1 cellular context compared by ENCODE assay signal in the genomic region with DNA sequence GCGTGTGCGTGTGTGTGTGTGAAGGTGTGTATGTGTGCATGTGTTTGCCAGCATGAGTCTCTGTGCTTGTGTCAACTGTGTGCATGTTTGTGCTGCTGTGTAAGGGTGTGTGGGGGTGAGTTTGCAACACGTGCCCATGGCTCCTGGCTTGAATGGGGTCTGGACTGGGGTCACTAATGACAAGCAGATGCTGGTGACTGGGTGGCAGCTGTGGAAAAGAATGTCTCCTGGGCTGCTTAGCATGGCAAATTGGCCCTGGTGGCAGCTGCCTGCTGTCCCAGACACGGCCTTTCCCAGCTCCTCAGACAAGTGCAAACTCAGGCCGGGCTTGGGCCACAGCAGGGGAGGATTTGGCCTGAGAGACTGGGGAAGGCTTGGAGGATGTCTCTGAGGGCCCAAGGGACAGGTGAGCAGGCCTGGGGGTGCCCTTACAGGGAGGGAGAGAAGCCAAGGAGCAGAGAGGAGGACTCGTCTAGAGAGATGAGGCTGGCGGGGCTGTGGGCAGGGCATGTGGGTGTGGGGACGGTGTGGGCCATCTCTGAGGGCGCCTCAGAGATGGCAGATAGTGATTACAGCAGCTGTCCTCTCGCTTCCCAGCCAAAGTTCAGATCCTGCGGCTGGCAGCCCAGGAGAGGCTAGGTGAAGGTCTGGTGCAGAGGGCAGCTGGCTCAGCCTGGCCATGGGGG.
TF ChIP-seq lines count a peak whose summit lies in the region.

No MANE protein-coding gene starts in this region.

TF ChIP-seq in K562, 482 proteins besides CTCF, POLR2A, EP300 and RAD21 (continued from another document):
- TF ChIP-seq, protein P1, sequence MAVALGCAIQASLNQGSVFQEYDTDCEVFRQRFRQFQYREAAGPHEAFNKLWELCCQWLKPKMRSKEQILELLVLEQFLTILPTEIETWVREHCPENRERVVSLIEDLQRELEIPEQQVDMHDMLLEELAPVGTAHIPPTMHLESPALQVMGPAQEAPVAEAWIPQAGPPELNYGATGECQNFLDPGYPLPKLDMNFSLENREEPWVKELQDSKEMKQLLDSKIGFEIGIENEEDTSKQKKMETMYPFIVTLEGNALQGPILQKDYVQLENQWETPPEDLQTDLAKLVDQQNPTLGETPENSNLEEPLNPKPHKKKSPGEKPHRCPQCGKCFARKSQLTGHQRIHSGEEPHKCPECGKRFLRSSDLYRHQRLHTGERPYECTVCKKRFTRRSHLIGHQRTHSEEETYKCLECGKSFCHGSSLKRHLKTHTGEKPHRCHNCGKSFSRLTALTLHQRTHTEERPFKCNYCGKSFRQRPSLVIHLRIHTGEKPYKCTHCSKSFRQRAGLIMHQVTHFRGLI (CRISPR knock-in tag; IDR thresholded peaks at IDR 0.05) = no peak
- no peak for TF ChIP-seq PHF20 (IDR thresholded peaks at IDR 0.05; ENCODE audit: partially characterized antibody)
- TF ChIP-seq, protein P2, sequence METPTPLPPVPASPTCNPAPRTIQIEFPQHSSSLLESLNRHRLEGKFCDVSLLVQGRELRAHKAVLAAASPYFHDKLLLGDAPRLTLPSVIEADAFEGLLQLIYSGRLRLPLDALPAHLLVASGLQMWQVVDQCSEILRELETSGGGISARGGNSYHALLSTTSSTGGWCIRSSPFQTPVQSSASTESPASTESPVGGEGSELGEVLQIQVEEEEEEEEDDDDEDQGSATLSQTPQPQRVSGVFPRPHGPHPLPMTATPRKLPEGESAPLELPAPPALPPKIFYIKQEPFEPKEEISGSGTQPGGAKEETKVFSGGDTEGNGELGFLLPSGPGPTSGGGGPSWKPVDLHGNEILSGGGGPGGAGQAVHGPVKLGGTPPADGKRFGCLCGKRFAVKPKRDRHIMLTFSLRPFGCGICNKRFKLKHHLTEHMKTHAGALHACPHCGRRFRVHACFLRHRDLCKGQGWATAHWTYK (CRISPR knock-in tag; IDR thresholded peaks at IDR 0.05) = 0 out of 2 replicates have a peak, but pooled peaks have one; percentile 24
- TF ChIP-seq, protein P3, sequence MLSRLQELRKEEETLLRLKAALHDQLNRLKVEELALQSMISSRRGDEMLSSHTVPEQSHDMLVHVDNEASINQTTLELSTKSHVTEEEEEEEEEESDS (CRISPR knock-in tag; IDR thresholded peaks at IDR 0.05) = no peak
- TF ChIP-seq ZNF778 (CRISPR knock-in tag; IDR thresholded peaks at IDR 0.05) = no peak
- TF ChIP-seq ATF7 (IDR thresholded peaks at IDR 0.05) = no peak
- no peak for TF ChIP-seq NFIX (CRISPR knock-in tag; IDR thresholded peaks at IDR 0.05; ENCODE audit: low read depth)
- TF ChIP-seq KLF1 (tag; IDR thresholded peaks at IDR 0.05) = no peak
- TF ChIP-seq ZNF583 (CRISPR knock-in tag; IDR thresholded peaks at IDR 0.05) = peak; percentile 74; the same call in 1 of the 2 replicates
- 0 out of 2 replicates have a peak, but pooled peaks have one; percentile 9 for TF ChIP-seq ZNF263 (CRISPR knock-in tag; IDR thresholded peaks at IDR 0.05; ENCODE audit: borderline replicate concordance)
- no peak for TF ChIP-seq SMAD2 (IDR thresholded peaks at IDR 0.05; ENCODE audit: low read depth, low read length)
- TF ChIP-seq ZNF79 (CRISPR knock-in tag; IDR thresholded peaks at IDR 0.05; ENCODE audit: low read depth) = no peak
- TF ChIP-seq, protein P4, sequence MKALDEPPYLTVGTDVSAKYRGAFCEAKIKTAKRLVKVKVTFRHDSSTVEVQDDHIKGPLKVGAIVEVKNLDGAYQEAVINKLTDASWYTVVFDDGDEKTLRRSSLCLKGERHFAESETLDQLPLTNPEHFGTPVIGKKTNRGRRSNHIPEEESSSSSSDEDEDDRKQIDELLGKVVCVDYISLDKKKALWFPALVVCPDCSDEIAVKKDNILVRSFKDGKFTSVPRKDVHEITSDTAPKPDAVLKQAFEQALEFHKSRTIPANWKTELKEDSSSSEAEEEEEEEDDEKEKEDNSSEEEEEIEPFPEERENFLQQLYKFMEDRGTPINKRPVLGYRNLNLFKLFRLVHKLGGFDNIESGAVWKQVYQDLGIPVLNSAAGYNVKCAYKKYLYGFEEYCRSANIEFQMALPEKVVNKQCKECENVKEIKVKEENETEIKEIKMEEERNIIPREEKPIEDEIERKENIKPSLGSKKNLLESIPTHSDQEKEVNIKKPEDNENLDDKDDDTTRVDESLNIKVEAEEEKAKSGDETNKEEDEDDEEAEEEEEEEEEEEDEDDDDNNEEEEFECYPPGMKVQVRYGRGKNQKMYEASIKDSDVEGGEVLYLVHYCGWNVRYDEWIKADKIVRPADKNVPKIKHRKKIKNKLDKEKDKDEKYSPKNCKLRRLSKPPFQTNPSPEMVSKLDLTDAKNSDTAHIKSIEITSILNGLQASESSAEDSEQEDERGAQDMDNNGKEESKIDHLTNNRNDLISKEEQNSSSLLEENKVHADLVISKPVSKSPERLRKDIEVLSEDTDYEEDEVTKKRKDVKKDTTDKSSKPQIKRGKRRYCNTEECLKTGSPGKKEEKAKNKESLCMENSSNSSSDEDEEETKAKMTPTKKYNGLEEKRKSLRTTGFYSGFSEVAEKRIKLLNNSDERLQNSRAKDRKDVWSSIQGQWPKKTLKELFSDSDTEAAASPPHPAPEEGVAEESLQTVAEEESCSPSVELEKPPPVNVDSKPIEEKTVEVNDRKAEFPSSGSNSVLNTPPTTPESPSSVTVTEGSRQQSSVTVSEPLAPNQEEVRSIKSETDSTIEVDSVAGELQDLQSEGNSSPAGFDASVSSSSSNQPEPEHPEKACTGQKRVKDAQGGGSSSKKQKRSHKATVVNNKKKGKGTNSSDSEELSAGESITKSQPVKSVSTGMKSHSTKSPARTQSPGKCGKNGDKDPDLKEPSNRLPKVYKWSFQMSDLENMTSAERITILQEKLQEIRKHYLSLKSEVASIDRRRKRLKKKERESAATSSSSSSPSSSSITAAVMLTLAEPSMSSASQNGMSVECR (CRISPR knock-in tag; IDR thresholded peaks at IDR 0.05) = no peak
- no peak for TF ChIP-seq HLTF (IDR thresholded peaks at IDR 0.05)
- TF ChIP-seq, protein P5, sequence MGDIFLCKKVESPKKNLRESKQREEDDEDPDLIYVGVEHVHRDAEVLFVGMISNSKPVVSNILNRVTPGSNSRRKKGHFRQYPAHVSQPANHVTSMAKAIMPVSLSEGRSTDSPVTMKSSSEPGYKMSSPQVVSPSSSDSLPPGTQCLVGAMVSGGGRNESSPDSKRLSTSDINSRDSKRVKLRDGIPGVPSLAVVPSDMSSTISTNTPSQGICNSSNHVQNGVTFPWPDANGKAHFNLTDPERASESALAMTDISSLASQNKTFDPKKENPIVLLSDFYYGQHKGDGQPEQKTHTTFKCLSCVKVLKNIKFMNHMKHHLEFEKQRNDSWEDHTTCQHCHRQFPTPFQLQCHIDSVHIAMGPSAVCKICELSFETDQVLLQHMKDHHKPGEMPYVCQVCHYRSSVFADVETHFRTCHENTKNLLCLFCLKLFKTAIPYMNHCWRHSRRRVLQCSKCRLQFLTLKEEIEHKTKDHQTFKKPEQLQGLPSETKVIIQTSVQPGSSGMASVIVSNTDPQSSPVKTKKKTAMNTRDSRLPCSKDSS (IDR thresholded peaks at IDR 0.05; ENCODE audit: low read depth, partially characterized antibody) = no peak
- no peak for TF ChIP-seq SMARCE1 (IDR thresholded peaks at IDR 0.05)
- TF ChIP-seq, protein P6, sequence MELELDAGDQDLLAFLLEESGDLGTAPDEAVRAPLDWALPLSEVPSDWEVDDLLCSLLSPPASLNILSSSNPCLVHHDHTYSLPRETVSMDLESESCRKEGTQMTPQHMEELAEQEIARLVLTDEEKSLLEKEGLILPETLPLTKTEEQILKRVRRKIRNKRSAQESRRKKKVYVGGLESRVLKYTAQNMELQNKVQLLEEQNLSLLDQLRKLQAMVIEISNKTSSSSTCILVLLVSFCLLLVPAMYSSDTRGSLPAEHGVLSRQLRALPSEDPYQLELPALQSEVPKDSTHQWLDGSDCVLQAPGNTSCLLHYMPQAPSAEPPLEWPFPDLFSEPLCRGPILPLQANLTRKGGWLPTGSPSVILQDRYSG (tag; conservative IDR thresholded peaks at IDR 0.05; ENCODE audit: low read depth) = no peak
- no peak for TF ChIP-seq WHSC1 (IDR thresholded peaks at IDR 0.05; ENCODE audit: low read length)
- TF ChIP-seq ETV6 (IDR thresholded peaks at IDR 0.05; ENCODE audit: borderline replicate concordance in 1 of 2, low read depth in 2 of 2, low read length in 1 of 2) = no peak
- TF ChIP-seq ETV6 (CRISPR knock-in tag; IDR thresholded peaks at IDR 0.05; ENCODE audit: borderline replicate concordance) = no peak
- TF ChIP-seq BRD4 (IDR thresholded peaks at IDR 0.05) = no peak
- TF ChIP-seq ZNF174 (CRISPR knock-in tag; IDR thresholded peaks at IDR 0.05) = no peak
- 0 out of 2 replicates have a peak, but pooled peaks have one; percentile 27 for TF ChIP-seq ZBTB1 (CRISPR knock-in tag; IDR thresholded peaks at IDR 0.05; ENCODE audit: borderline replicate concordance, low read depth)
- TF ChIP-seq ZNF830 (CRISPR knock-in tag; IDR thresholded peaks at IDR 0.05) = no peak
- no peak for TF ChIP-seq RFX5 (IDR thresholded peaks at IDR 0.05; ENCODE audit: low read depth, low read length)
